21 cellular contexts compared by ENCODE assay signal in the genomic region with DNA sequence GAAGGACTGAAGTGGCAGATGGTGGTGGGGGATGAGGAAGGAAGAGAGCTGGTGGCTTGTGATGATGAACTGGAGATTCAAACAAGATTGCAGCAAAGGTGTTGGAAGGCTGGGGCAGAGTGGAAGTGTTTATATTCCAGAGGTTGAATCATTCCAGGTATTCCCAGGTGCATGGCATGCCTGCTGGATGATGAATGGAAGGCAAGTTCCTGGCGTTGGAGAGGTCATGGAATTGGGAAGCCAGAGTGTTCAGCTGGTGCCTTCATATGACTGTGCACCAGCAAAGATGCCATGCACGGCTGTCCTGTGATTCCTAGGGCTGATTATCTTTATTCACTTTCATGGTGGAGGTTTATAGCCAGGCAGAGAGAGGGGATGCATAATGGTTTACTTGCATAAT.
"Had no signal": no experiment of that assay in that cellular context is flagged by ENCODE, and none has a peak within 500 bp of the region (broad histone marks: within the 10 kb centered on the region; RNA-seq: fewer than 3 reads in every experiment).

No MANE protein-coding gene starts in this region.

- H3K27ac Mint-ChIP-seq: IgD-negative memory B cell had no signal

- H3K9me3 Mint-ChIP-seq: IgD-negative memory B cell had no signal

- H3K9me3 ChIP-seq: SJSA1 had no signal

- H3K4me1 ChIP-seq: SJSA1 had no signal

- H3K4me3 Mint-ChIP-seq: IgD-negative memory B cell had no signal

- H3K27me3 ChIP-seq: SJSA1 had no signal

- H3K27me3 Mint-ChIP-seq: IgD-negative memory B cell had no signal

- H3K4me1 Mint-ChIP-seq: IgD-negative memory B cell had no signal

- H3K36me3 ChIP-seq: SJSA1 had no signal

- H3K27ac ChIP-seq: HL-60, KMS-11, SJSA1, SK-N-MC had no signal

- ATAC-seq: K562 had no signal

- H3K4me3 ChIP-seq: K562, SJSA1, SK-N-MC had no signal

- DNase-seq: Kasumi-1, MM.1S, NCI-H1092 treated with DMSO at 0.1 percent for 48 hours, NCI-H1436, NCI-H1694, NCI-H187 treated with DMSO at 0.1 percent for 48 hours, NCI-H2029 treated with DMSO at 0.1 percent for 48 hours, NCI-H2171 treated with DMSO at 0.1 percent for 48 hours, NCI-H345, NCI-H446 treated with DMSO at 0.1 percent for 48 hours, NCI-H510A treated with DMSO at 0.1 percent for 48 hours, NCI-H526, Right ventricle myocardium superior, RPMI8226, SIG-M5 had no signal
